In the genomic region with DNA sequence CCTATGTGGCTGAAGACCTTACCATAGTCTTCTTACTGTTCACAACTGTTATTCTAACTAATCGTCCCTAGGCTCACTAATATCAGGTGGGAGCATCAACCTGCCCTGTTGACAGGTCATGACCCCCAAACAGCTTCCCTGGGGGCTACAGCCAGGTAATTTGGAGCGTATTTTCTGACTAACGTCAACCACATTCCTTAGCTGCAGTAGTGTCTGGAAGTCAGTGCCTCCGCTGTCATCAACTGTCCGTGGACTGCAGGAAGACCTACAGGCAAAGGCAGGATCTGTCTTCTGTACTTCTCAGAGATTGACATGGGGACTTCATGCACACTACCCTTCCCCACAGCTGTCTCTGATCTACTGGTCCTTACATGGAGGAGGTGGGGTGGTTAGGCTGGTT, we compare ENCODE assay signal across 34 cellular contexts.
"Had no signal": no experiment of that assay in that cellular context is flagged by ENCODE, and none has a peak within 500 bp of the region (broad histone marks: within the 10 kb centered on the region; RNA-seq: fewer than 3 reads in every experiment).

No MANE protein-coding gene starts in this region.

- FAIRE-seq: frontal cortex had no signal

- H3K36me3 ChIP-seq: adrenal gland, colonic mucosa, WERI-Rb-1 had no signal

- ATAC-seq: activated CD4-positive, alpha-beta T cell treated with anti-CD3 and anti-CD28 coated beads for 36 hours; activated CD8-positive, alpha-beta memory T cell treated with anti-CD3 and anti-CD28 coated beads, Interleukin-2, amount 10 ng/mL, durations not matched to agents 7 days and 5 days; activated CD8-positive, alpha-beta T cell treated with anti-CD3 and anti-CD28 coated beads, Interleukin-2, amount 10 ng/mL, durations not matched to agents 7 days and 5 days; activated naive CD8-positive, alpha-beta T cell treated with anti-CD3 and anti-CD28 coated beads, Interleukin-2, amount 50 U/mL, for 24 hours; body of pancreas; esophagus mucosa; T-cell had no signal

- H3K4me1 ChIP-seq: adrenal gland had no signal

- H3K27me3 Mint-ChIP-seq: activated B cell treated with CpG ODN at 0.5 μM for 24 hours; activated CD4-positive, alpha-beta memory T cell treated with anti-CD3 and anti-CD28 coated beads for 36 hours; activated CD4-positive, alpha-beta T cell treated with anti-CD3 and anti-CD28 coated beads, Interleukin-2, amount 10 ng/mL, durations not matched to agents 24 days and 14 days; activated CD8-positive, alpha-beta memory T cell treated with anti-CD3 and anti-CD28 coated beads, Interleukin-2, amount 10 ng/mL, durations not matched to agents 7 days and 5 days; activated naive CD8-positive, alpha-beta T cell treated with anti-CD3 and anti-CD28 coated beads for 36 hours; activated naive CD8-positive, alpha-beta T cell treated with anti-CD3 and anti-CD28 coated beads, Interleukin-2, amount 50 U/mL, for 24 hours had no signal

- H3K9me3 Mint-ChIP-seq: activated B cell treated with CpG ODN at 0.5 μM for 24 hours; activated CD4-positive, alpha-beta memory T cell treated with anti-CD3 and anti-CD28 coated beads for 36 hours; activated naive CD4-positive, alpha-beta T cell treated with anti-CD3 and anti-CD28 coated beads for 36 hours; activated naive CD4-positive, alpha-beta T cell treated with anti-CD3 and anti-CD28 coated beads, Interleukin-2, amount 50 U/mL, for 24 hours; activated naive CD8-positive, alpha-beta T cell treated with anti-CD3 and anti-CD28 coated beads for 36 hours; activated naive CD8-positive, alpha-beta T cell treated with anti-CD3 and anti-CD28 coated beads, Interleukin-2, amount 50 U/mL, for 24 hours; activated T-helper 1 cell treated with anti-CD3 and anti-CD28 coated beads, Interleukin-12 subunit alpha, Interleukin-12 subunit beta, Interleukin-2, Interleukin-4 antibody, amounts not matched to agents 30 ng/mL and 10 ng/mL and 1 ng/mL, durations not matched to agents 14 hours and 24 hours and 36 hours; activated T-helper 2 cell treated with anti-CD3 and anti-CD28 coated beads, Interferon-gamma antibody, Interleukin-2, Interleukin-4, amounts not matched to agents 10 μg/mL and 5 μg/mL and 100 μg/mL, durations not matched to agents 14 hours and 24 hours and 36 hours; endodermal cell; T-helper 1 cell treated with Interleukin-12 subunit alpha and Interleukin-12 subunit beta and Interleukin-4 antibody, amounts not matched to agents 30 μg/mL and 1 μg/mL, for 36 hours had no signal

- DNase-seq: activated B cell treated with CpG ODN at 0.5 μM for 24 hours; activated CD4-positive, alpha-beta memory T cell treated with anti-CD3 and anti-CD28 coated beads for 36 hours; activated CD4-positive, alpha-beta T cell treated with anti-CD3 and anti-CD28 coated beads for 36 hours; activated CD4-positive, alpha-beta T cell treated with anti-CD3 and anti-CD28 coated beads, Interleukin-2, amount 10 ng/mL, durations not matched to agents 24 days and 14 days; activated CD4-positive, CD25-positive, alpha-beta regulatory T cell treated with anti-CD3 and anti-CD28 coated beads, Interleukin-2, amount 50 U/mL, for 72 hours; activated CD8-positive, alpha-beta memory T cell treated with anti-CD3 and anti-CD28 coated beads, Interleukin-2, amount 10 ng/mL, durations not matched to agents 7 days and 5 days; activated CD8-positive, alpha-beta memory T cell treated with anti-CD3 and anti-CD28 coated beads, Interleukin-2, amount 50 U/mL, for 4 hours; activated CD8-positive, alpha-beta T cell treated with anti-CD3 and anti-CD28 coated beads, Interleukin-2, amount 10 ng/mL, durations not matched to agents 7 days and 5 days; activated effector memory CD4-positive, alpha-beta T cell treated with anti-CD3 and anti-CD28 coated beads, Interleukin-2, amount 50 U/mL, for 16 hours; activated naive CD4-positive, alpha-beta T cell treated with anti-CD3 and anti-CD28 coated beads for 36 hours; activated naive CD8-positive, alpha-beta T cell treated with anti-CD3 and anti-CD28 coated beads for 36 hours; activated naive CD8-positive, alpha-beta T cell treated with anti-CD3 and anti-CD28 coated beads, Interleukin-2, amount 50 U/mL, for 24 hours; activated T-cell treated with anti-CD3 and anti-CD28 coated beads, Interleukin-2, amount 50 U/mL, for 1 hour; activated T-cell treated with anti-CD3 and anti-CD28 coated beads, Interleukin-2, amount 50 U/mL, for 48 hours; adrenal gland; amygdala; aorta; body of pancreas; central memory CD4-positive, alpha-beta T cell; colonic mucosa; dorsolateral prefrontal cortex; effector memory CD4-positive, alpha-beta T cell; endodermal cell; foreskin fibroblast; head of caudate nucleus; T-cell; T-helper 9 cell; WERI-Rb-1 had no signal

- H3K9me3 ChIP-seq: adrenal gland, body of pancreas, colonic mucosa had no signal

- H3K36me3 Mint-ChIP-seq: activated CD4-positive, alpha-beta memory T cell treated with anti-CD3 and anti-CD28 coated beads for 36 hours; activated CD8-positive, alpha-beta memory T cell treated with anti-CD3 and anti-CD28 coated beads, Interleukin-2, amount 10 ng/mL, durations not matched to agents 7 days and 5 days; activated naive CD4-positive, alpha-beta T cell treated with anti-CD3 and anti-CD28 coated beads, Interleukin-2, amount 50 U/mL, for 24 hours; activated naive CD8-positive, alpha-beta T cell treated with anti-CD3 and anti-CD28 coated beads for 36 hours; T-cell had no signal

- H3K27ac ChIP-seq: adrenal gland, body of pancreas, colonic mucosa, dorsolateral prefrontal cortex, WERI-Rb-1 had no signal

- H3K4me1 Mint-ChIP-seq: activated CD4-positive, alpha-beta T cell treated with anti-CD3 and anti-CD28 coated beads for 36 hours; activated CD4-positive, alpha-beta T cell treated with anti-CD3 and anti-CD28 coated beads, Interleukin-2, amount 10 ng/mL, durations not matched to agents 24 days and 14 days; activated CD8-positive, alpha-beta memory T cell treated with anti-CD3 and anti-CD28 coated beads, Interleukin-2, amount 10 ng/mL, durations not matched to agents 7 days and 5 days; activated naive CD4-positive, alpha-beta T cell treated with anti-CD3 and anti-CD28 coated beads, Interleukin-2, amount 50 U/mL, for 24 hours; activated naive CD8-positive, alpha-beta T cell treated with anti-CD3 and anti-CD28 coated beads for 36 hours; T-cell had no signal

- H3K4me3 Mint-ChIP-seq: activated B cell treated with CpG ODN at 0.5 μM for 24 hours; activated CD4-positive, alpha-beta memory T cell treated with anti-CD3 and anti-CD28 coated beads for 36 hours; activated CD4-positive, alpha-beta T cell treated with anti-CD3 and anti-CD28 coated beads for 36 hours; activated CD4-positive, alpha-beta T cell treated with anti-CD3 and anti-CD28 coated beads, Interleukin-2, amount 10 ng/mL, durations not matched to agents 24 days and 14 days; activated CD8-positive, alpha-beta memory T cell treated with anti-CD3 and anti-CD28 coated beads, Interleukin-2, amount 10 ng/mL, durations not matched to agents 7 days and 5 days; activated CD8-positive, alpha-beta T cell treated with anti-CD3 and anti-CD28 coated beads, Interleukin-2, amount 10 ng/mL, durations not matched to agents 7 days and 5 days; activated naive CD4-positive, alpha-beta T cell treated with anti-CD3 and anti-CD28 coated beads for 36 hours; activated naive CD4-positive, alpha-beta T cell treated with anti-CD3 and anti-CD28 coated beads, Interleukin-2, amount 50 U/mL, for 24 hours; activated naive CD8-positive, alpha-beta T cell treated with anti-CD3 and anti-CD28 coated beads for 36 hours; activated naive CD8-positive, alpha-beta T cell treated with anti-CD3 and anti-CD28 coated beads, Interleukin-2, amount 50 U/mL, for 24 hours; activated T-helper 1 cell treated with anti-CD3 and anti-CD28 coated beads, Interleukin-12 subunit alpha, Interleukin-12 subunit beta, Interleukin-2, Interleukin-4 antibody, amounts not matched to agents 30 ng/mL and 10 ng/mL and 1 ng/mL, durations not matched to agents 14 hours and 24 hours and 36 hours; endodermal cell; T-cell; T-helper 1 cell treated with Interleukin-12 subunit alpha and Interleukin-12 subunit beta and Interleukin-4 antibody, amounts not matched to agents 30 μg/mL and 1 μg/mL, for 36 hours had no signal

- H3K4me3 ChIP-seq: adrenal gland, body of pancreas, colonic mucosa, dorsolateral prefrontal cortex had no signal

- H3K27me3 ChIP-seq: adrenal gland, body of pancreas, colonic mucosa had no signal

- H3K27ac Mint-ChIP-seq: activated B cell treated with CpG ODN at 0.5 μM for 24 hours; activated CD4-positive, alpha-beta memory T cell treated with anti-CD3 and anti-CD28 coated beads for 36 hours; activated CD4-positive, alpha-beta T cell treated with anti-CD3 and anti-CD28 coated beads for 36 hours; activated CD4-positive, alpha-beta T cell treated with anti-CD3 and anti-CD28 coated beads, Interleukin-2, amount 10 ng/mL, durations not matched to agents 24 days and 14 days; activated CD8-positive, alpha-beta memory T cell treated with anti-CD3 and anti-CD28 coated beads, Interleukin-2, amount 10 ng/mL, durations not matched to agents 7 days and 5 days; activated CD8-positive, alpha-beta T cell treated with anti-CD3 and anti-CD28 coated beads, Interleukin-2, amount 10 ng/mL, durations not matched to agents 7 days and 5 days; activated naive CD4-positive, alpha-beta T cell treated with anti-CD3 and anti-CD28 coated beads for 36 hours; activated naive CD4-positive, alpha-beta T cell treated with anti-CD3 and anti-CD28 coated beads, Interleukin-2, amount 50 U/mL, for 24 hours; activated naive CD8-positive, alpha-beta T cell treated with anti-CD3 and anti-CD28 coated beads for 36 hours; activated naive CD8-positive, alpha-beta T cell treated with anti-CD3 and anti-CD28 coated beads, Interleukin-2, amount 50 U/mL, for 24 hours; activated T-helper 1 cell treated with anti-CD3 and anti-CD28 coated beads, Interleukin-12 subunit alpha, Interleukin-12 subunit beta, Interleukin-2, Interleukin-4 antibody, amounts not matched to agents 30 ng/mL and 10 ng/mL and 1 ng/mL, durations not matched to agents 14 hours and 24 hours and 36 hours; activated T-helper 2 cell treated with anti-CD3 and anti-CD28 coated beads, Interferon-gamma antibody, Interleukin-2, Interleukin-4, amounts not matched to agents 10 μg/mL and 5 μg/mL and 100 μg/mL, durations not matched to agents 14 hours and 24 hours and 36 hours; endodermal cell; T-cell; T-helper 1 cell treated with Interleukin-12 subunit alpha and Interleukin-12 subunit beta and Interleukin-4 antibody, amounts not matched to agents 30 μg/mL and 1 μg/mL, for 36 hours had no signal
